In genomic region chr3:179750720-179751328, GRCh38 we compare ENCODE assay signal across 9 cellular contexts.
DNase-seq lines count a peak whose midpoint lies in the region; ATAC-seq and TF ChIP-seq lines count a peak whose summit lies in the region.
"Had no signal": no experiment of that assay in that cellular context is flagged by ENCODE, and none has a peak within 500 bp of the region (broad histone marks: within the 10 kb centered on the region; RNA-seq: fewer than 3 reads in every experiment).

No MANE protein-coding gene starts in this region.

- no peaks in the 10 kb centered on the region for H3K27me3 ChIP-seq in esophagus muscularis mucosa
- no peaks in the 10 kb centered on the region for H3K27me3 ChIP-seq in upper lobe of left lung

- no peak overlapping the region for H3K4me3 ChIP-seq in esophagus muscularis mucosa
- no peak overlapping the region for H3K4me3 ChIP-seq in upper lobe of left lung
- H3K4me3 ChIP-seq: skin epidermis had no signal

- TF ChIP-seq POLR2A in esophagus muscularis mucosa (IDR thresholded peaks at IDR 0.05; ENCODE audit: low read depth) (no peak), upper lobe of left lung (IDR thresholded peaks at IDR 0.05) (no peak)

- intact Hi-C loops in esophagus muscularis mucosa (cut with DNase I), result no loop called here

- TF ChIP-seq EP300 in esophagus muscularis mucosa (IDR thresholded peaks at IDR 0.05), result no peak
- TF ChIP-seq EP300 in upper lobe of left lung (IDR thresholded peaks at IDR 0.05), result no peak

- peak; percentile 56 for DNase-seq in NCI-H2171 treated with DMSO at 0.1 percent for 48 hours (lab: John Stamatoyannopoulos, UW)
- no peak for DNase-seq in NCI-H2171 (lab: John Stamatoyannopoulos, UW)
- peak; percentile 11 for DNase-seq in HEK293T (ENCODE audit: extremely low spot score)
- peak; percentile 3 for DNase-seq in NOMO-1 treated with dmso at 0.1 percent for 144 hours (lab: John Stamatoyannopoulos, UW; ENCODE audit: unreplicated experiment)
- no peak for DNase-seq in esophagus muscularis mucosa (ENCODE audit: extremely low spot score)
- no peak for DNase-seq in upper lobe of left lung
- DNase-seq in activated T-cell treated with anti-CD3 and anti-CD28 coated beads, Interleukin-2, amount 50 U/mL, for 1 hour, result no peak

- H3K9me3 ChIP-seq in esophagus muscularis mucosa (no peaks in the 10 kb centered on the region), upper lobe of left lung (no peaks in the 10 kb centered on the region)

- POLR2A ChIA-PET in HEK293T (lab: Yijun Ruan, JAX), result no interaction called here

- peaks cover 7 to 33% (median 15%) of the 10 kb centered on the region in 4 donors for H3K36me3 ChIP-seq in esophagus muscularis mucosa
- H3K36me3 ChIP-seq in upper lobe of left lung, result peaks cover 0 to 21% (median 3%) of the 10 kb centered on the region in 4 donors

- 71% methylated on average over 6 of the region's 6 CpGs for WGBS in esophagus muscularis mucosa
- WGBS in upper lobe of left lung, 2 donors, result 72% methylated on average over 6 of the region's 6 CpGs

- TF ChIP-seq CTCF in esophagus muscularis mucosa (IDR thresholded peaks at IDR 0.05) (peak in 2 of 3 experiments; percentile 14 to 41), upper lobe of left lung (IDR thresholded peaks at IDR 0.05) (peak in 4 of 6 experiments; percentile 10 to 29 (median 21))

- CTCF ChIA-PET in HEK293T (lab: Yijun Ruan, JAX), result no interaction called here

- no peak overlapping the region for H3K27ac ChIP-seq in esophagus muscularis mucosa (replicated peaks in 1 of 4)
- H3K27ac ChIP-seq in upper lobe of left lung, result no peak overlapping the region
- H3K27ac ChIP-seq: skin epidermis had no signal

- ATAC-seq in upper lobe of left lung (ENCODE audit: low FRiP score in 2 of 2) (no peak), GM19397 (IDR thresholded peaks at IDR 0.05; ENCODE audit: unreplicated experiment) (no peak)

- H3K4me1 ChIP-seq in esophagus muscularis mucosa (no peaks in the 10 kb centered on the region), upper lobe of left lung (no peaks in the 10 kb centered on the region)

TF ChIP-seq in HEK293T, 16 proteins besides CTCF, POLR2A, EP300 and RAD21:
- TF ChIP-seq CTBP1 (IDR thresholded peaks at IDR 0.05; ENCODE audit: borderline replicate concordance), result no peak
- no peak for TF ChIP-seq PKNOX1 (IDR thresholded peaks at IDR 0.05)
- TF ChIP-seq ZNF384 (IDR thresholded peaks at IDR 0.05), result no peak
- TF ChIP-seq HDGF (IDR thresholded peaks at IDR 0.05; ENCODE audit: borderline replicate concordance), result no peak
- TF ChIP-seq FOXM1 (IDR thresholded peaks at IDR 0.05; ENCODE audit: borderline replicate concordance), result no peak

Comparison
In these comparisons a context has a peak if more than half of its experiments do, and no peak if none do; other contexts are left out.
1. DNase-seq: peak in NCI-H2171 treated with DMSO at 0.1 percent for 48 hours (single experiment), HEK293T (single experiment) and NOMO-1 treated with dmso at 0.1 percent for 144 hours (single experiment); none in NCI-H2171 (single experiment), esophagus muscularis mucosa (single experiment), upper lobe of left lung (0 of 2) and activated T-cell treated with anti-CD3 and anti-CD28 coated beads, Interleukin-2, amount 50 U/mL, for 1 hour (single experiment).